ENCODE assay signal across 12 cellular contexts in genomic region chr7:151400626-151401315, GRCh38. TPM values are rescaled to one million over a fixed set of nuclear protein-coding genes. Genes with fewer than 3 reads are reported as not detected.
DNase-seq lines count a peak whose midpoint lies in the region; ATAC-seq, FAIRE-seq and TF ChIP-seq lines count a peak whose summit lies in the region.
"Had no signal": no experiment of that assay in that cellular context is flagged by ENCODE, and none has a peak within 500 bp of the region (broad histone marks: within the 10 kb centered on the region; RNA-seq: fewer than 3 reads in every experiment).

No MANE protein-coding gene starts in this region.

- H2AFZ ChIP-seq in HepG2 (ENCODE audit: low read length): no peak overlapping the region
- no peak overlapping the region for H2AFZ ChIP-seq in smooth muscle cell (ENCODE audit: low read depth)

- BruUV-seq in HepG2 (replicated peaks; lab: Mats Ljungman, UMichigan): no TSS peak

- WGBS in HepG2 (ENCODE audit: low lambda C conversion rate): 21% methylated on average over 11 of the region's 14 CpGs
- WGBS in smooth muscle cell (ENCODE audit: low lambda C conversion rate): 92% methylated on average over 14 of the region's 14 CpGs
- WGBS in adrenal gland, 4 donors: 68 to 78% (median 74%) methylated on average over 12 to 14 of the region's 14 CpGs

- H3K27me3 ChIP-seq in HepG2 (ENCODE audit: control insufficient read depth in 1 of 2, insufficient read depth in 2 of 2, low read length in 2 of 2): peaks cover 1 to 51% of the 10 kb centered on the region in 2 experiments; a peak in 3 of 5 replicates
- no peaks in the 10 kb centered on the region for H3K27me3 ChIP-seq in smooth muscle cell (ENCODE audit: low read depth)
- H3K27me3 ChIP-seq in adrenal gland: no peaks in the 10 kb centered on the region
- H3K27me3 ChIP-seq in gastrocnemius medialis: no peaks in the 10 kb centered on the region

- no peak for TF ChIP-seq CTCF in GM13977 (IDR thresholded peaks at IDR 0.05; ENCODE audit: extremely low read depth, insufficient read depth, missing control alignments)
- TF ChIP-seq CTCF in HepG2 (CRISPR knock-in tag; IDR thresholded peaks at IDR 0.05): no peak
- no peak for TF ChIP-seq CTCF in smooth muscle cell (IDR thresholded peaks at IDR 0.05; ENCODE audit: borderline replicate concordance, insufficient read depth, poor library complexity, severe bottlenecking)
- no peak for TF ChIP-seq CTCF in adrenal gland (IDR thresholded peaks at IDR 0.05)
- no peak for TF ChIP-seq CTCF in gastrocnemius medialis (IDR thresholded peaks at IDR 0.05 in 4 of 5, conservative IDR thresholded peaks at IDR 0.05 in 1 of 5)

- no peak for FAIRE-seq in HepG2 (lab: Jason Lieb, UNC)

- H3K9me3 ChIP-seq in HepG2 (ENCODE audit: low read length) (no peaks in the 10 kb centered on the region), smooth muscle cell (replicated peaks; ENCODE audit: low read depth) (no peaks in the 10 kb centered on the region), adrenal gland (replicated peaks in 1 of 3) (no peaks in the 10 kb centered on the region), gastrocnemius medialis (no peaks in the 10 kb centered on the region)
- H3K9me3 ChIP-seq: prostate gland had no signal

- intact Hi-C loops in HepG2 (cut with micrococcal nuclease; ENCODE audit: unreplicated experiment) (no loop called here), adrenal gland (cut with DNase I) (no loop called here), gastrocnemius medialis (cut with DNase I; ENCODE audit: low total_unique reads) (no loop called here)

- H3K27ac ChIP-seq in HepG2 (ENCODE audit: extremely low read length, insufficient read depth, low read length) (no peak overlapping the region), smooth muscle cell (ENCODE audit: low read depth) (no peak overlapping the region), adrenal gland (no peak overlapping the region), gastrocnemius medialis (no peak overlapping the region)
- H3K27ac ChIP-seq: prostate gland had no signal

- DNase-seq in GM13977 (ENCODE audit: low spot score) (peak; percentile 79), HepG2 (ENCODE audit: low spot score) (no peak), smooth muscle cell (lab: John Stamatoyannopoulos, UW; ENCODE audit: unreplicated experiment) (no peak), adrenal gland (no peak), gastrocnemius medialis (no peak)
- DNase-seq: activated naive CD4-positive, alpha-beta T cell; HFFc6; islet precursor cell had no signal

- in situ Hi-C loops in GM13977 (cut with MboI; ENCODE audit: low pct_unique_long_range_greater_than_20kb, low sequenced_read_pairs, unreplicated experiment) (no loop called here), HepG2 (cut with HindIII; ENCODE audit: extremely low pct_ligation_motif_present, low pct_unique_long_range_greater_than_20kb) (no loop called here), gastrocnemius medialis (cut with MboI; ENCODE audit: low sequenced_read_pairs in 4 of 4) (no loop called here)

- POLR2A ChIA-PET in HepG2 (lab: Yijun Ruan, JAX): no interaction called here

- TF ChIP-seq POLR2A in HepG2 (IDR thresholded peaks at IDR 0.05; ENCODE audit: insufficient read depth in 1 of 2, low read depth in 2 of 2, low read length in 2 of 2) (no peak), adrenal gland (IDR thresholded peaks at IDR 0.05) (no peak), gastrocnemius medialis (IDR thresholded peaks at IDR 0.05) (no peak)

- H3K4me2 ChIP-seq in HepG2 (ENCODE audit: low read depth, low read length) (no peak overlapping the region), smooth muscle cell (no peak overlapping the region)

- CTCF ChIA-PET in HepG2 (lab: Yijun Ruan, JAX; ENCODE audit: low intra/inter-chr PET ratio, low total read pairs): no interaction called here

- H4K20me1 ChIP-seq in HepG2 (ENCODE audit: insufficient read depth, low read length) (no peaks in the 10 kb centered on the region), smooth muscle cell (ENCODE audit: low read depth) (no peaks in the 10 kb centered on the region)

- H3K4me1 ChIP-seq in HepG2 (ENCODE audit: insufficient read depth, low read length): peaks cover 26% of the 10 kb centered on the region
- H3K4me1 ChIP-seq in smooth muscle cell (ENCODE audit: low read depth): no peaks in the 10 kb centered on the region
- H3K4me1 ChIP-seq in adrenal gland (replicated peaks in 1 of 2): no peaks in the 10 kb centered on the region
- H3K4me1 ChIP-seq in gastrocnemius medialis: no peaks in the 10 kb centered on the region
- H3K4me1 ChIP-seq: prostate gland had no signal

- H3K4me3 ChIP-seq in HepG2 (replicated peaks in 1 of 3; ENCODE audit: insufficient read depth in 1 of 3, low read depth in 2 of 3, low read length in 3 of 3) (no peak overlapping the region), smooth muscle cell (no peak overlapping the region), adrenal gland (no peak overlapping the region), gastrocnemius medialis (no peak overlapping the region)
- H3K4me3 ChIP-seq: prostate gland had no signal

- no peaks in the 10 kb centered on the region for H3K79me2 ChIP-seq in HepG2 (ENCODE audit: insufficient read depth, low read length)
- H3K79me2 ChIP-seq in smooth muscle cell (ENCODE audit: low read depth): no peaks in the 10 kb centered on the region

- H3K9ac ChIP-seq in HepG2 (ENCODE audit: insufficient read depth, low read depth, low read length) (no peak overlapping the region), smooth muscle cell (ENCODE audit: low read depth) (no peak overlapping the region)

- H3K36me3 ChIP-seq in HepG2 (replicated peaks in 1 of 2; ENCODE audit: control insufficient read depth in 1 of 2, insufficient read depth in 2 of 2, low read length in 2 of 2) (no peaks in the 10 kb centered on the region), smooth muscle cell (ENCODE audit: low read depth) (no peaks in the 10 kb centered on the region), adrenal gland (replicated peaks in 1 of 2) (no peaks in the 10 kb centered on the region), gastrocnemius medialis (no peaks in the 10 kb centered on the region)
- H3K36me3 ChIP-seq: prostate gland had no signal

- no peak for TF ChIP-seq RAD21 in HepG2 (CRISPR knock-in tag; IDR thresholded peaks at IDR 0.05)

- no peaks in the 10 kb centered on the region for H3F3A ChIP-seq in smooth muscle cell (ENCODE audit: low read depth)

- TF ChIP-seq EP300 in HepG2 (IDR thresholded peaks at IDR 0.05; ENCODE audit: low read depth in 2 of 2, low read length in 2 of 2): no peak
- no peak for TF ChIP-seq EP300 in HepG2 (CRISPR knock-in tag; IDR thresholded peaks at IDR 0.05; ENCODE audit: borderline replicate concordance)

- ATAC-seq in GM21447 (IDR thresholded peaks at IDR 0.05; ENCODE audit: unreplicated experiment): peak; percentile 75
- peak; percentile 77 for ATAC-seq in HG03432 (IDR thresholded peaks at IDR 0.05; ENCODE audit: unreplicated experiment)
- no peak for ATAC-seq in HepG2
- ATAC-seq in gastrocnemius medialis: no peak
- ATAC-seq in esophagus mucosa: no peak

RNA-seq across cellular contexts. Expression of gene WDR86, which starts 9.1 kb away (rescaled TPM):
- total RNA-seq in HepG2 (2016; rRNA removed; fragmentation: Illumina TruSeq; extraction: Trizol) (0.11 TPM in 1 of 2 replicates, not detected in the other), smooth muscle cell (1.3 and 5.6 TPM in 2 replicates), adrenal gland (10 to 100 TPM in 2 of 8 donors, 1 to 10 TPM in 6; 1.4 to 16.7 (median 5.1) TPM), gastrocnemius medialis (under 1 TPM in 2 of 4 donors, not detected in 2; 0.13 to 0.31 TPM), esophagus mucosa (0.48 TPM)
- not detected in 2 replicates for total RNA-seq in HepG2 (2016; cell fraction: cytosol; rRNA removed; fragmentation: Illumina TruSeq; extraction: Trizol; ENCODE audit: low read depth)
- total RNA-seq in HepG2 (2016; cell fraction: insoluble cytoplasmic fraction; rRNA removed; fragmentation: Illumina TruSeq; extraction: Trizol): not detected in 2 replicates
- total RNA-seq in HepG2 (2016; cell fraction: membrane; rRNA removed; fragmentation: Illumina TruSeq; extraction: Trizol): 0.24 TPM in 1 of 2 replicates, not detected in the other
- 0.50 TPM in 1 of 2 replicates, not detected in the other for total RNA-seq in HepG2 (2016; cell fraction: nucleus; rRNA removed; fragmentation: Illumina TruSeq; extraction: Trizol)
- polyA plus RNA-seq in HepG2 (2011; rRNA removed) (2.9 and 4.3 TPM in 2 replicates), smooth muscle cell (4.1 and 8.3 TPM in 2 replicates), adrenal gland (1 to 10 TPM in 2 of 3 donors, not detected in 1; 5.5 to 7.5 TPM)
- polyA plus RNA-seq in HepG2 (2011; cell fraction: cytosol; rRNA removed): 1.2 and 2.5 TPM in 2 replicates
- polyA plus RNA-seq in HepG2 (2011; cell fraction: nucleus; rRNA removed): 22.1 and 28.5 TPM in 2 replicates
- 1.7 and 1.9 TPM in 2 replicates for polyA plus RNA-seq in HepG2 (2012)
- 0.14 TPM in 1 of 2 replicates, not detected in the other for polyA plus RNA-seq in HepG2 (2016; cell fraction: cytosol; fragmentation: Illumina TruSeq; extraction: Trizol; ENCODE audit: low read depth)
- polyA plus RNA-seq in HepG2 (2016; cell fraction: insoluble cytoplasmic fraction; fragmentation: Illumina TruSeq; extraction: Trizol; ENCODE audit: low read depth): not detected in 2 replicates
- 0.15 and 0.16 TPM in 2 replicates for polyA plus RNA-seq in HepG2 (2016; cell fraction: membrane; fragmentation: Illumina TruSeq; extraction: Trizol; ENCODE audit: low read depth)
- 0.61 TPM in 1 of 2 replicates, not detected in the other for polyA plus RNA-seq in HepG2 (2016; cell fraction: nucleus; fragmentation: Illumina TruSeq; extraction: Trizol; ENCODE audit: insufficient read depth, low read depth)
- polyA minus RNA-seq in HepG2 (2011; rRNA and poly(A)+ RNA removed; ENCODE audit: low replicate concordance): 3.2 TPM in 1 of 2 replicates, not detected in the other
- polyA minus RNA-seq in HepG2 (2011; cell fraction: cytosol; rRNA and poly(A)+ RNA removed): 0.59 and 1.6 TPM in 2 replicates
- 5.0 TPM in 2 replicates for polyA minus RNA-seq in HepG2 (2011; cell fraction: nucleus; rRNA and poly(A)+ RNA removed)
- total RNA-seq: HFFc6 had no signal

RNA-seq across cellular contexts. Expression of gene CRYGN, which starts 39.2 kb away (rescaled TPM):
- not detected in 2 replicates for total RNA-seq in HepG2 (2016; rRNA removed; fragmentation: Illumina TruSeq; extraction: Trizol)
- not detected in 2 replicates for total RNA-seq in HepG2 (2016; cell fraction: cytosol; rRNA removed; fragmentation: Illumina TruSeq; extraction: Trizol; ENCODE audit: low read depth)
- not detected in 2 replicates for total RNA-seq in HepG2 (2016; cell fraction: insoluble cytoplasmic fraction; rRNA removed; fragmentation: Illumina TruSeq; extraction: Trizol)
- total RNA-seq in HepG2 (2016; cell fraction: membrane; rRNA removed; fragmentation: Illumina TruSeq; extraction: Trizol): not detected in 2 replicates
- total RNA-seq in HepG2 (2016; cell fraction: nucleus; rRNA removed; fragmentation: Illumina TruSeq; extraction: Trizol): not detected in 2 replicates
- 0.11 TPM in 1 of 2 replicates, not detected in the other for polyA plus RNA-seq in HepG2 (2011; rRNA removed)
- not detected in 2 replicates for polyA plus RNA-seq in HepG2 (2011; cell fraction: cytosol; rRNA removed)
- polyA plus RNA-seq in HepG2 (2011; cell fraction: nucleus; rRNA removed): 0.14 and 0.18 TPM in 2 replicates
- not detected in 2 replicates for polyA plus RNA-seq in HepG2 (2012)
- polyA plus RNA-seq in HepG2 (2016; cell fraction: cytosol; fragmentation: Illumina TruSeq; extraction: Trizol; ENCODE audit: low read depth): not detected in 2 replicates
- not detected in 2 replicates for polyA plus RNA-seq in HepG2 (2016; cell fraction: insoluble cytoplasmic fraction; fragmentation: Illumina TruSeq; extraction: Trizol; ENCODE audit: low read depth)
- not detected in 2 replicates for polyA plus RNA-seq in HepG2 (2016; cell fraction: membrane; fragmentation: Illumina TruSeq; extraction: Trizol; ENCODE audit: low read depth)
- polyA plus RNA-seq in HepG2 (2016; cell fraction: nucleus; fragmentation: Illumina TruSeq; extraction: Trizol; ENCODE audit: insufficient read depth, low read depth): not detected in 2 replicates
- 0.07 TPM in 1 of 2 replicates, not detected in the other for polyA minus RNA-seq in HepG2 (2011; rRNA and poly(A)+ RNA removed; ENCODE audit: low replicate concordance)
- not detected in 2 replicates for polyA minus RNA-seq in HepG2 (2011; cell fraction: cytosol; rRNA and poly(A)+ RNA removed)
- not detected in 2 replicates for polyA minus RNA-seq in HepG2 (2011; cell fraction: nucleus; rRNA and poly(A)+ RNA removed)
- total RNA-seq in smooth muscle cell: not detected in 2 replicates
- 0.13 and 0.19 TPM in 2 replicates for polyA plus RNA-seq in smooth muscle cell
- total RNA-seq in adrenal gland: under 1 TPM in 3 of 8 donors, not detected in 5; 0.19 to 0.88 (median 0.41) TPM
- polyA plus RNA-seq in adrenal gland: under 1 TPM in 2 of 3 donors, not detected in 1; 0.56 to 0.67 TPM
- total RNA-seq in gastrocnemius medialis: not detected
- total RNA-seq in esophagus mucosa: not detected
- total RNA-seq: HFFc6, prostate gland had no signal

RNA-seq across cellular contexts. Expression of gene NUB1, which starts 59.2 kb away (rescaled TPM):
- total RNA-seq in HepG2 (2016; rRNA removed; fragmentation: Illumina TruSeq; extraction: Trizol): 37.0 and 47.3 TPM in 2 replicates
- 4.7 and 6.0 TPM in 2 replicates for total RNA-seq in HepG2 (2016; cell fraction: cytosol; rRNA removed; fragmentation: Illumina TruSeq; extraction: Trizol; ENCODE audit: low read depth)
- 35.2 and 42.6 TPM in 2 replicates for total RNA-seq in HepG2 (2016; cell fraction: insoluble cytoplasmic fraction; rRNA removed; fragmentation: Illumina TruSeq; extraction: Trizol)
- total RNA-seq in HepG2 (2016; cell fraction: membrane; rRNA removed; fragmentation: Illumina TruSeq; extraction: Trizol): 10.8 and 12.6 TPM in 2 replicates
- 18.9 and 20.1 TPM in 2 replicates for total RNA-seq in HepG2 (2016; cell fraction: nucleus; rRNA removed; fragmentation: Illumina TruSeq; extraction: Trizol)
- 26.0 and 27.1 TPM in 2 replicates for polyA plus RNA-seq in HepG2 (2011; rRNA removed)
- 19.1 and 22.8 TPM in 2 replicates for polyA plus RNA-seq in HepG2 (2011; cell fraction: cytosol; rRNA removed)
- polyA plus RNA-seq in HepG2 (2011; cell fraction: nucleus; rRNA removed): 33.3 and 38.5 TPM in 2 replicates
- 42.2 and 43.6 TPM in 2 replicates for polyA plus RNA-seq in HepG2 (2012)
- polyA plus RNA-seq in HepG2 (2016; cell fraction: cytosol; fragmentation: Illumina TruSeq; extraction: Trizol; ENCODE audit: low read depth): 2.7 and 3.1 TPM in 2 replicates
- 47.8 and 54.9 TPM in 2 replicates for polyA plus RNA-seq in HepG2 (2016; cell fraction: insoluble cytoplasmic fraction; fragmentation: Illumina TruSeq; extraction: Trizol; ENCODE audit: low read depth)
- 6.4 and 6.9 TPM in 2 replicates for polyA plus RNA-seq in HepG2 (2016; cell fraction: membrane; fragmentation: Illumina TruSeq; extraction: Trizol; ENCODE audit: low read depth)
- 27.0 and 28.5 TPM in 2 replicates for polyA plus RNA-seq in HepG2 (2016; cell fraction: nucleus; fragmentation: Illumina TruSeq; extraction: Trizol; ENCODE audit: insufficient read depth, low read depth)
- polyA minus RNA-seq in HepG2 (2011; rRNA and poly(A)+ RNA removed; ENCODE audit: low replicate concordance): 32.1 and 35.9 TPM in 2 replicates
- 22.8 and 23.4 TPM in 2 replicates for polyA minus RNA-seq in HepG2 (2011; cell fraction: cytosol; rRNA and poly(A)+ RNA removed)
- 31.8 and 46.1 TPM in 2 replicates for polyA minus RNA-seq in HepG2 (2011; cell fraction: nucleus; rRNA and poly(A)+ RNA removed)
- 34.7 and 36.9 TPM in 2 replicates for total RNA-seq in smooth muscle cell
- polyA plus RNA-seq in smooth muscle cell: 27.7 and 28.5 TPM in 2 replicates
- 10 to 100 TPM; 33.3 to 68.7 (median 48.6) TPM for total RNA-seq in adrenal gland
- 100 to 1,000 TPM in 1 of 3 donors, 10 to 100 TPM in 2; 22.5 to 127 (median 38.0) TPM for polyA plus RNA-seq in adrenal gland
- total RNA-seq in gastrocnemius medialis: 10 to 100 TPM; 45.3 to 59.0 (median 49.7) TPM
- 19.8 TPM for total RNA-seq in esophagus mucosa

Comparison
In these comparisons a context has a peak if more than half of its experiments do, and no peak if none do; other contexts are left out.
1. ATAC-seq: peak in GM21447 (single experiment) and HG03432 (single experiment); none in HepG2 (single experiment), gastrocnemius medialis (0 of 2) and esophagus mucosa (single experiment).